Comparison of ENCODE assay signal across 8 cellular contexts in the genomic region with DNA sequence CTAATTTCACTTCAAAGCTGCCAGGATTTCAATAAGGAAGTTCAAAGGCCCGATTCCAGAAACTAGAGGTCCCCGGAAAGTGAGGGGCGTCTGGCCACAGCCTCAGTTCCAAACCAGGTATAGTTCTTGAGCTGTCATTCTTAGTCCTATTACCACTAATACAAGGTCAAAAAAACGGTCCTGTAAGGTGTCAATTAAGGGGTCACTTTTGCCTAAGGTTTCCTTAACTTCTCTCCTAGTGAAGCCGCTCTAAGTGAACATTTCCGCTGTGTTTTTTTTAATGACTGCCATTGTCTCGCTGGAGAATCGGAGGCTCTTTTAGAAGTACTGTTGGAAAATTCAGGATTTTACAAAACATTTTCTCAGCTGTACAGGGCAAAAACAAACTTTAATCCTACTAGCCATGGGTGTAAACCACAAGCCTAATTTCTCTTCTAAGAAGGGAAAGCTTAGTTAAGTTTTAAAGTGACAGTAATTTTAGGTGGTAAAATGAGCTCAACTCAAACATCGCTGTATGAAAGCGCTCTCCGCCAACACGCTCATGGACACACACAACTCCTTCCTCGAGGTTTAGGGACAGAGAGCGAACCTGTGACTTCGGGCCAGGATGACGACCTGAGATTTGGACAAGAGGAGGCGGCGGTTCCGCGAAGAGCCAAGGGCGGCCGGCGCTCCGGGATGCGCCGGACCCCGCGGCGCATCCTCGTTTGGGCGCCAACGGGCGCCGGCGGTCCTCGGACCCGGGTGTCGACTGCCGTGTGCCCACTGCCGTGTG.
DNase-seq lines count a peak whose midpoint lies in the region; ATAC-seq and TF ChIP-seq lines count a peak whose summit lies in the region.

No MANE protein-coding gene starts in this region.

- H3K27ac Mint-ChIP-seq in CD4-positive, alpha-beta T cell: peak overlapping the region; percentile 68
- no peak overlapping the region for H3K27ac Mint-ChIP-seq in natural killer cell

- H3K9me3 Mint-ChIP-seq in CD4-positive, alpha-beta T cell: no peaks in the 10 kb centered on the region
- H3K9me3 Mint-ChIP-seq in natural killer cell: no peaks in the 10 kb centered on the region

- intact Hi-C loops in CD4-positive, alpha-beta T cell (cut with DNase I, micrococcal nuclease): loop anchor here (10.0 kb wide), 2 partner anchors 64 to 224 kb away; partner anchors contain the start of gene KLHL9 (in 1 of the 2)
- intact Hi-C loops in PC-3 (cut with micrococcal nuclease): loop anchor here (2.0 to 10.0 kb wide), 2 partner anchors 18 to 94 kb away; no protein-coding TSS in a partner anchor
- intact Hi-C loops in natural killer cell (cut with micrococcal nuclease): no loop called here

- peak overlapping the region; percentile 98 for H3K4me3 Mint-ChIP-seq in CD4-positive, alpha-beta T cell
- H3K4me3 Mint-ChIP-seq in natural killer cell: peak overlapping the region; percentile 87

- POLR2A ChIA-PET in CD4-positive, alpha-beta T cell (lab: Charles Lee): interaction anchor here (0.9 to 2.0 kb wide), 6 partner anchors 11 to 224 kb away, joined by 3 to 19 read pairs (median 7); partner anchors contain the start of gene KLHL9
- POLR2A ChIA-PET in PC-3 (lab: Charles Lee; ENCODE audit: unreplicated experiment): interaction anchor here (0.5 to 1.3 kb wide), 3 partner anchors 11 to 125 kb away, joined by 3 to 7 read pairs (median 6); no protein-coding TSS in a partner anchor

- CTCF ChIA-PET in CD4-positive, alpha-beta T cell (lab: Charles Lee): interaction anchor here (0.6 to 1.2 kb wide), 3 partner anchors 13 to 191 kb away, joined by 3 to 6 read pairs (median 3); no protein-coding TSS in a partner anchor
- CTCF ChIA-PET in PC-3 (lab: Charles Lee): no interaction called here

- no peak for TF ChIP-seq CTCF in CD4-positive, alpha-beta T cell (IDR thresholded peaks at IDR 0.05)
- no peak for TF ChIP-seq CTCF in PC-3 (conservative IDR thresholded peaks at IDR 0.05; ENCODE audit: low read depth, low read length)
- no peak for TF ChIP-seq CTCF in natural killer cell (IDR thresholded peaks at IDR 0.05)

- peaks cover 7% of the 10 kb centered on the region for H3K36me3 Mint-ChIP-seq in CD4-positive, alpha-beta T cell (ENCODE audit: low read depth)
- no peaks in the 10 kb centered on the region for H3K36me3 Mint-ChIP-seq in natural killer cell

- no peak overlapping the region for H2AFZ ChIP-seq in PC-3 (ENCODE audit: low read length)

- BruUV-seq in PC-3 (replicated peaks; lab: Mats Ljungman, UMichigan): TSS peak; percentile 42

- peaks cover 47% of the 10 kb centered on the region for H3K27me3 Mint-ChIP-seq in CD4-positive, alpha-beta T cell
- H3K27me3 Mint-ChIP-seq in natural killer cell (ENCODE audit: low read depth in 2 of 2): peaks cover 48 to 61% of the 10 kb centered on the region in 2 donors

- peaks cover 20% of the 10 kb centered on the region; the same call in 1 of the 2 replicates for H4K20me1 ChIP-seq in PC-3 (ENCODE audit: low read length)

- peak overlapping the region; percentile 92 for H3K4me2 ChIP-seq in PC-3 (ENCODE audit: low read length)

- peaks cover 40% of the 10 kb centered on the region for H3K36me3 ChIP-seq in PC-3 (ENCODE audit: low read depth, low read length)

- peaks cover 97% of the 10 kb centered on the region for H3K79me2 ChIP-seq in PC-3 (ENCODE audit: low read length)

- H3K4me1 Mint-ChIP-seq in CD4-positive, alpha-beta T cell (ENCODE audit: low read depth): peaks cover 23% of the 10 kb centered on the region
- H3K4me1 Mint-ChIP-seq in natural killer cell: peaks cover 14% of the 10 kb centered on the region in 2 donors

- H3K4me3 ChIP-seq in PC-3 (ENCODE audit: low read length): peak overlapping the region; percentile 96

- peak; percentile 15 for ATAC-seq in CD4-positive, alpha-beta T cell (ENCODE audit: poor library complexity)
- ATAC-seq in GM21390 (IDR thresholded peaks at IDR 0.05; ENCODE audit: unreplicated experiment): peak; percentile 35
- peak; percentile 3; the same call in 1 of the 2 replicates for ATAC-seq in PC-3
- peak in 1 of 3 donors; percentile 9 for ATAC-seq in natural killer cell

- H3K4me1 ChIP-seq in PC-3 (ENCODE audit: insufficient read depth, low read length): peaks cover 24% of the 10 kb centered on the region

- H3F3A ChIP-seq in PC-3 (ENCODE audit: low read length, unreplicated experiment): no peaks in the 10 kb centered on the region

- H3K27me3 ChIP-seq in CD4-positive, alpha-beta T cell (ENCODE audit: control insufficient read depth, insufficient read depth, low read length): peaks cover 45% of the 10 kb centered on the region
- H3K27me3 ChIP-seq in PC-3 (ENCODE audit: low read length): no peaks in the 10 kb centered on the region

- H3K9ac ChIP-seq in PC-3 (ENCODE audit: low read length): peak overlapping the region; percentile 100

- H3K27ac ChIP-seq in CD4-positive, alpha-beta T cell (ENCODE audit: low read depth, low read length): no peak overlapping the region
- H3K27ac ChIP-seq in PC-3 (ENCODE audit: low read length): peak overlapping the region; percentile 99

- no peaks in the 10 kb centered on the region for H3K9me3 ChIP-seq in CD4-positive, alpha-beta T cell (ENCODE audit: control insufficient read depth, low read length)
- H3K9me3 ChIP-seq in PC-3 (ENCODE audit: low read length): no peaks in the 10 kb centered on the region

- no peaks in the 10 kb centered on the region for H3K9me2 ChIP-seq in PC-3 (replicated peaks; ENCODE audit: low read length)

- DNase-seq in CD4-positive, alpha-beta T cell: peak in 1 of 10 experiments; percentile 32
- DNase-seq in PC-3: no peak
- DNase-seq in effector CD4-positive, alpha-beta T cell: peak; percentile 2
- no peak for DNase-seq in natural killer cell
- DNase-seq in NCI-H1930 (lab: John Stamatoyannopoulos, UW): no peak
- no peak for DNase-seq in SIG-M5 (lab: John Stamatoyannopoulos, UW)
- DNase-seq in GM19238 (ENCODE audit: insufficient read length, low spot score): no peak
